In the genomic region with DNA sequence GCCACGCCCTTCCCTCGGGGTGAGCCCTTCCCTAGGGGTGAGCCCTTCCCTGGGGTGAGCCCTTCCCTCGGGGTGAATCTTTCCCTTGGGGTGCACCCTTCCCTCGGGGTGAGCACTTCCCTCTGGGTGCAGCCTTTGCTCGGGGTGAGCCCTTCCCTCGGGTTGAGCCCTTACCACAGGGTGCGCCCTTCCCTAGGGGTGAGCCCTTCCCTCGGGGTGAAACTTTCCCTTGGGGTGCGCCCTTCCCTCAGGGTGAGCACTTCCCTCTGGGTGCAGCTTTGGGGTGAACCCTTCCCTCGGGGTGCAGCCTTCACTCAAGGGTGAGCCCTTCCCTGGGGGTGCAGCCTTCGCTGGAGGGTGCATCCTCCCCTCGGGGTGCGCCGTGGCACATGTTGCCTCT, we compare ENCODE assay signal across 22 cellular contexts. TPM values are rescaled to one million over a fixed set of nuclear protein-coding genes. Genes with fewer than 3 reads are reported as not detected.
DNase-seq lines count a peak whose midpoint lies in the region; ATAC-seq, FAIRE-seq and TF ChIP-seq lines count a peak whose summit lies in the region.
"Had no signal": no experiment of that assay in that cellular context is flagged by ENCODE, and none has a peak within 500 bp of the region (broad histone marks: within the 10 kb centered on the region; RNA-seq: fewer than 3 reads in every experiment).

No MANE protein-coding gene starts in this region.

- H2AK5ac ChIP-seq in neuronal stem cell (ENCODE audit: low read depth, low read length) = peak overlapping the region; percentile 27

- TF ChIP-seq RAD21 in GM12878 (IDR thresholded peaks at IDR 0.05; ENCODE audit: insufficient read depth, low read depth, low read length) = no peak

- H3K36me3 ChIP-seq in Karpas-422 (ENCODE audit: insufficient read depth, low read length) (no peaks in the 10 kb centered on the region), GM12878 (ENCODE audit: control insufficient read depth in 2 of 2, insufficient read depth in 2 of 2, low read length in 1 of 2) (no peaks in the 10 kb centered on the region), neuronal stem cell (replicated peaks in 1 of 2; ENCODE audit: control insufficient read depth in 2 of 2, insufficient read depth in 2 of 2, low read length in 2 of 2) (peaks cover 0 to 1% of the 10 kb centered on the region in 2 donors), HAP-1 (replicated peaks) (no peaks in the 10 kb centered on the region)
- H3K36me3 ChIP-seq in CD8-positive, alpha-beta memory T cell (ENCODE audit: insufficient read depth, low read length) = no peaks in the 10 kb centered on the region
- H3K36me3 ChIP-seq: BE2C had no signal

- H3K23ac ChIP-seq in neuronal stem cell (ENCODE audit: low read depth, low read length, poor library complexity) = no peak overlapping the region

- H3K27ac Mint-ChIP-seq in activated CD8-positive, alpha-beta T cell treated with anti-CD3 and anti-CD28 coated beads for 36 hours = no peak overlapping the region
- H3K27ac Mint-ChIP-seq in activated CD4-positive, alpha-beta T cell treated with anti-CD3 and anti-CD28 coated beads for 36 hours = no peak overlapping the region
- H3K27ac Mint-ChIP-seq in CD8-positive, alpha-beta memory T cell = no peak overlapping the region
- H3K27ac Mint-ChIP-seq: CD4-positive, CD25-positive, alpha-beta regulatory T cell; HFFc6 had no signal

- peak overlapping the region; percentile 28 for H2BK15ac ChIP-seq in neuronal stem cell (ENCODE audit: low read length)

- WGBS in GM12878 (ENCODE audit: insufficient coverage, insufficient replicate concordance, low lambda C conversion rate, missing lambda C conversion rate) = 28% methylated on average over 11 of the region's 14 CpGs
- WGBS in neuronal stem cell (ENCODE audit: extremely low coverage in 2 of 2, insufficient read length in 2 of 2, insufficient replicate concordance in 1 of 2), 2 donors = no CpG with 5 or more reads among the region's 14 CpGs

- POLR2A ChIA-PET in GM12878 (lab: Charles Lee) = no interaction called here
- POLR2A ChIA-PET in activated CD8-positive, alpha-beta T cell treated with anti-CD3 and anti-CD28 coated beads for 36 hours (lab: Charles Lee) = no interaction called here
- POLR2A ChIA-PET in activated CD4-positive, alpha-beta T cell treated with anti-CD3 and anti-CD28 coated beads for 36 hours (lab: Charles Lee) = no interaction called here
- POLR2A ChIA-PET in CD8-positive, alpha-beta memory T cell (lab: Charles Lee) = no interaction called here

- TF ChIP-seq CTCF in GM12878 (IDR thresholded peaks at IDR 0.05 in 2 of 3, conservative IDR thresholded peaks at IDR 0.05 in 1 of 3; ENCODE audit: control insufficient read depth in 2 of 3, extremely low read depth in 1 of 3, insufficient read depth in 1 of 3, low read depth in 3 of 3, low read length in 3 of 3) = no peak
- TF ChIP-seq CTCF in activated CD8-positive, alpha-beta T cell treated with anti-CD3 and anti-CD28 coated beads for 36 hours (IDR thresholded peaks at IDR 0.05) = no peak

- intact Hi-C loops in GM12878 (cut with micrococcal nuclease; ENCODE audit: unreplicated experiment) = no loop called here
- intact Hi-C loops in activated CD8-positive, alpha-beta T cell treated with anti-CD3 and anti-CD28 coated beads for 36 hours (cut with micrococcal nuclease) = no loop called here
- intact Hi-C loops in activated CD4-positive, alpha-beta T cell treated with anti-CD3 and anti-CD28 coated beads for 36 hours (cut with DNase I, micrococcal nuclease) = no loop called here

- no peak overlapping the region for H2BK5ac ChIP-seq in neuronal stem cell (ENCODE audit: low read length)

- DNase-seq in Karpas-422 = peak; percentile 66
- no peak for DNase-seq in GM12878 (ENCODE audit: low read depth, low spot score)
- no peak for DNase-seq in neuronal stem cell (ENCODE audit: low spot score)
- no peak for DNase-seq in stimulated activated naive CD8-positive, alpha-beta T cell treated with anti-CD3 and anti-CD28 coated beads, Interleukin-15, Interleukin-2, amounts not matched to agents 100 U/mL and 50 U/mL, for 24 hours
- no peak for DNase-seq in activated CD8-positive, alpha-beta T cell treated with anti-CD3 and anti-CD28 coated beads for 36 hours
- no peak for DNase-seq in activated CD4-positive, alpha-beta T cell treated with anti-CD3 and anti-CD28 coated beads for 36 hours
- DNase-seq in HAP-1 (ENCODE audit: low spot score in 2 of 2) = no peak
- DNase-seq in CD8-positive, alpha-beta memory T cell = no peak
- DNase-seq: ACHN; BE2C; C1 segment of cervical spinal cord; CD4-positive, CD25-positive, alpha-beta regulatory T cell; DMS153; DMS79; GM23248; HFFc6 had no signal

- H2BK120ac ChIP-seq in neuronal stem cell (ENCODE audit: low read depth, low read length) = no peak overlapping the region

- CTCF ChIA-PET in GM12878 (lab: Yijun Ruan, JAX) = no interaction called here
- CTCF ChIA-PET in activated CD8-positive, alpha-beta T cell treated with anti-CD3 and anti-CD28 coated beads for 36 hours (lab: Charles Lee) = interaction anchor here (1.5 kb wide), 1 partner anchor 12 kb away, joined by 3 read pairs; no protein-coding TSS in a partner anchor
- CTCF ChIA-PET in activated CD4-positive, alpha-beta T cell treated with anti-CD3 and anti-CD28 coated beads for 36 hours (lab: Charles Lee) = interaction anchor here (1.7 kb wide), 1 partner anchor 48 kb away, joined by 3 read pairs; no protein-coding TSS in a partner anchor
- CTCF ChIA-PET in CD8-positive, alpha-beta memory T cell (lab: Charles Lee) = interaction anchor here (2.7 kb wide), 1 partner anchor 82 kb away, joined by 11 read pairs; no protein-coding TSS in a partner anchor

- BruUV-seq in GM12878 (replicated peaks; lab: Mats Ljungman, UMichigan) = no TSS peak

- no peak overlapping the region for H3K9ac ChIP-seq in Karpas-422 (ENCODE audit: low read length)
- H3K9ac ChIP-seq in GM12878 (ENCODE audit: control insufficient read depth, insufficient read depth, low read length) = no peak overlapping the region
- no peak overlapping the region for H3K9ac ChIP-seq in neuronal stem cell (ENCODE audit: low read depth, low read length, poor library complexity)
- H3K9ac ChIP-seq: GM23248 had no signal

- no peaks in the 10 kb centered on the region for H3K27me3 ChIP-seq in Karpas-422 (ENCODE audit: low read length)
- no peaks in the 10 kb centered on the region; a peak in 1 of 4 replicates for H3K27me3 ChIP-seq in GM12878 (replicated peaks in 1 of 2; ENCODE audit: control insufficient read depth in 2 of 2, insufficient read depth in 2 of 2, low read length in 1 of 2)
- H3K27me3 ChIP-seq in neuronal stem cell (ENCODE audit: control insufficient read depth in 3 of 3, insufficient read depth in 3 of 3, low read depth in 1 of 3, low read length in 3 of 3) = peaks cover 0 to 24% (median 0%) of the 10 kb centered on the region in 3 experiments
- no peaks in the 10 kb centered on the region for H3K27me3 ChIP-seq in HAP-1 (ENCODE audit: low read depth)
- no peaks in the 10 kb centered on the region for H3K27me3 ChIP-seq in CD8-positive, alpha-beta memory T cell (ENCODE audit: insufficient read depth, low read length, poor library complexity, severe bottlenecking)
- H3K27me3 ChIP-seq: BE2C had no signal

- RAD21 ChIA-PET in GM12878 (lab: Charles Lee; ENCODE audit: unreplicated experiment) = no interaction called here

- no peak for TF ChIP-seq POLR2A in GM12878 (IDR thresholded peaks at IDR 0.05; ENCODE audit: low read depth, low read length)

- H3K27ac ChIP-seq in Karpas-422 (ENCODE audit: low read length) (no peak overlapping the region), GM12878 (ENCODE audit: control insufficient read depth, insufficient read depth) (no peak overlapping the region), neuronal stem cell (replicated peaks; ENCODE audit: low read length) (no peak overlapping the region)
- H3K27ac ChIP-seq in CD8-positive, alpha-beta memory T cell (ENCODE audit: low read depth, low read length) = no peak overlapping the region
- H3K27ac ChIP-seq: GM23248, HL-60 had no signal

- no peaks in the 10 kb centered on the region for H3K9me2 ChIP-seq in Karpas-422 (replicated peaks; ENCODE audit: insufficient read depth, low read length)

- peaks cover 9% of the 10 kb centered on the region for H3K4me1 ChIP-seq in Karpas-422 (ENCODE audit: low read length)
- no peaks in the 10 kb centered on the region for H3K4me1 ChIP-seq in GM12878 (ENCODE audit: control insufficient read depth, insufficient read depth, low read length)
- no peaks in the 10 kb centered on the region for H3K4me1 ChIP-seq in neuronal stem cell (ENCODE audit: control insufficient read depth in 2 of 2, insufficient read depth in 1 of 2, low read depth in 1 of 2, low read length in 2 of 2)
- no peaks in the 10 kb centered on the region for H3K4me1 ChIP-seq in HAP-1
- H3K4me1 ChIP-seq in CD8-positive, alpha-beta memory T cell (ENCODE audit: insufficient read depth, low read length) = no peaks in the 10 kb centered on the region
- H3K4me1 ChIP-seq: BE2C, Caco-2 had no signal

- peak overlapping the region; percentile 50 for H3K18ac ChIP-seq in neuronal stem cell (ENCODE audit: low read length)

- no peak overlapping the region for H3K4me2 ChIP-seq in Karpas-422 (ENCODE audit: low read depth, low read length, poor library complexity, severe bottlenecking)
- no peak overlapping the region for H3K4me2 ChIP-seq in GM12878 (ENCODE audit: control insufficient read depth, insufficient read depth)
- H3K4me2 ChIP-seq in neuronal stem cell (ENCODE audit: insufficient read depth, low read length, poor library complexity, severe bottlenecking) = no peak overlapping the region

- H3K9me3 Mint-ChIP-seq in activated CD8-positive, alpha-beta T cell treated with anti-CD3 and anti-CD28 coated beads for 36 hours = no peaks in the 10 kb centered on the region
- no peaks in the 10 kb centered on the region for H3K9me3 Mint-ChIP-seq in activated CD4-positive, alpha-beta T cell treated with anti-CD3 and anti-CD28 coated beads for 36 hours (ENCODE audit: low read depth)
- H3K9me3 Mint-ChIP-seq in CD8-positive, alpha-beta memory T cell = no peaks in the 10 kb centered on the region
- H3K9me3 Mint-ChIP-seq: CD4-positive, CD25-positive, alpha-beta regulatory T cell had no signal

- H3K36me3 Mint-ChIP-seq in activated CD8-positive, alpha-beta T cell treated with anti-CD3 and anti-CD28 coated beads for 36 hours (ENCODE audit: low read depth) = no peaks in the 10 kb centered on the region
- H3K36me3 Mint-ChIP-seq in activated CD4-positive, alpha-beta T cell treated with anti-CD3 and anti-CD28 coated beads for 36 hours (ENCODE audit: low read depth) = no peaks in the 10 kb centered on the region
- H3K36me3 Mint-ChIP-seq in CD8-positive, alpha-beta memory T cell = no peaks in the 10 kb centered on the region
- H3K36me3 Mint-ChIP-seq: CD4-positive, CD25-positive, alpha-beta regulatory T cell had no signal

- H3K4ac ChIP-seq in neuronal stem cell (ENCODE audit: low read length) = no peak overlapping the region

- H3K79me2 ChIP-seq in Karpas-422 (ENCODE audit: low read length) = no peaks in the 10 kb centered on the region
- H3K79me2 ChIP-seq in GM12878 (ENCODE audit: control insufficient read depth, insufficient read depth, low read length) = no peaks in the 10 kb centered on the region

- no peak overlapping the region for H2BK12ac ChIP-seq in neuronal stem cell (ENCODE audit: low read length)

- no peak for FAIRE-seq in GM12878 (lab: Jason Lieb, UNC)
- FAIRE-seq: A204.1, D721Med, H54 had no signal

- SMC1A ChIA-PET in GM12878 (lab: Charles Lee; ENCODE audit: uncharacterized antibody, unreplicated experiment) = no interaction called here

- no peak overlapping the region for H3K4me3 Mint-ChIP-seq in activated CD8-positive, alpha-beta T cell treated with anti-CD3 and anti-CD28 coated beads for 36 hours
- no peak overlapping the region for H3K4me3 Mint-ChIP-seq in activated CD4-positive, alpha-beta T cell treated with anti-CD3 and anti-CD28 coated beads for 36 hours
- H3K4me3 Mint-ChIP-seq in CD8-positive, alpha-beta memory T cell = no peak overlapping the region
- H3K4me3 Mint-ChIP-seq: CD4-positive, CD25-positive, alpha-beta regulatory T cell; HFFc6 had no signal

- no peak for TF ChIP-seq EP300 in GM12878 (IDR thresholded peaks at IDR 0.05; ENCODE audit: borderline replicate concordance in 1 of 2, control insufficient read depth in 1 of 2, low read depth in 2 of 2, low read length in 2 of 2)

- no peak overlapping the region for H2AFZ ChIP-seq in Karpas-422 (ENCODE audit: low read length)
- H2AFZ ChIP-seq in GM12878 (ENCODE audit: control insufficient read depth, low read depth, low read length) = no peak overlapping the region
- H2AFZ ChIP-seq in neuronal stem cell (ENCODE audit: low read length) = no peak overlapping the region
- H2AFZ ChIP-seq: GM23248 had no signal

- no peak overlapping the region for H3K14ac ChIP-seq in neuronal stem cell (ENCODE audit: low read length)

- no peaks in the 10 kb centered on the region for H3K4me1 Mint-ChIP-seq in activated CD8-positive, alpha-beta T cell treated with anti-CD3 and anti-CD28 coated beads for 36 hours (ENCODE audit: low read depth)
- H3K4me1 Mint-ChIP-seq in activated CD4-positive, alpha-beta T cell treated with anti-CD3 and anti-CD28 coated beads for 36 hours = no peaks in the 10 kb centered on the region
- H3K4me1 Mint-ChIP-seq in CD8-positive, alpha-beta memory T cell = no peaks in the 10 kb centered on the region
- H3K4me1 Mint-ChIP-seq: CD4-positive, CD25-positive, alpha-beta regulatory T cell had no signal

- in situ Hi-C loops in GM12878 (cut with MboI) = no loop called here
- in situ Hi-C loops in HAP-1 (cut with MboI; ENCODE audit: low sequenced_read_pairs) = no loop called here

- no peak for ATAC-seq in GM12878
- peak; percentile 20 for ATAC-seq in stimulated activated naive CD8-positive, alpha-beta T cell treated with anti-CD3 and anti-CD28 coated beads, Interleukin-15, Interleukin-2, amounts not matched to agents 100 U/mL and 50 U/mL, for 24 hours
- no peak for ATAC-seq in activated CD8-positive, alpha-beta T cell treated with anti-CD3 and anti-CD28 coated beads for 36 hours
- ATAC-seq in activated CD4-positive, alpha-beta T cell treated with anti-CD3 and anti-CD28 coated beads for 36 hours = no peak
- ATAC-seq: HCT116 had no signal

- H3K79me1 ChIP-seq in neuronal stem cell (ENCODE audit: low read depth, low read length) = no peaks in the 10 kb centered on the region

- H4K8ac ChIP-seq in neuronal stem cell (ENCODE audit: low read depth, low read length) = no peak overlapping the region

- H4K91ac ChIP-seq in neuronal stem cell (ENCODE audit: low read depth, low read length, poor library complexity) = no peak overlapping the region

- H3K9me3 ChIP-seq in Karpas-422 (ENCODE audit: low read length) (no peaks in the 10 kb centered on the region), GM12878 (replicated peaks; ENCODE audit: control insufficient read depth, insufficient read depth, low read length) (no peaks in the 10 kb centered on the region), neuronal stem cell (replicated peaks in 1 of 2; ENCODE audit: control insufficient read depth in 2 of 2, insufficient read depth in 1 of 2, low read depth in 1 of 2, low read length in 2 of 2) (peaks cover 0 to 4% of the 10 kb centered on the region in 2 donors), HAP-1 (no peaks in the 10 kb centered on the region)
- H3K9me3 ChIP-seq in CD8-positive, alpha-beta memory T cell (ENCODE audit: low read length) = no peaks in the 10 kb centered on the region
- H3K9me3 ChIP-seq: BE2C, Caco-2 had no signal

- H3K27me3 Mint-ChIP-seq in activated CD8-positive, alpha-beta T cell treated with anti-CD3 and anti-CD28 coated beads for 36 hours = no peaks in the 10 kb centered on the region
- H3K27me3 Mint-ChIP-seq in activated CD4-positive, alpha-beta T cell treated with anti-CD3 and anti-CD28 coated beads for 36 hours = peaks cover 2% of the 10 kb centered on the region
- H3K27me3 Mint-ChIP-seq in CD8-positive, alpha-beta memory T cell = peaks cover 7 to 12% of the 10 kb centered on the region in 2 donors

- H3K4me3 ChIP-seq in Karpas-422 (ENCODE audit: low read length) = no peak overlapping the region
- no peak overlapping the region for H3K4me3 ChIP-seq in GM12878
- no peak overlapping the region for H3K4me3 ChIP-seq in neuronal stem cell (ENCODE audit: low read length in 2 of 2)
- no peak overlapping the region for H3K4me3 ChIP-seq in HAP-1
- no peak overlapping the region for H3K4me3 ChIP-seq in CD8-positive, alpha-beta memory T cell (ENCODE audit: low read length)
- H3K4me3 ChIP-seq: GM23248 had no signal

- H4K20me1 ChIP-seq in Karpas-422 (ENCODE audit: insufficient read depth, low read depth, low read length) = no peaks in the 10 kb centered on the region
- H4K20me1 ChIP-seq in GM12878 (ENCODE audit: control insufficient read depth, insufficient read depth) = no peaks in the 10 kb centered on the region

RNA-seq across cellular contexts. Expression of a gene that starts 34.6 kb away (rescaled TPM):
- total RNA-seq in Karpas-422 (2014; rRNA removed; shearing (Covaris generic); ENCODE audit: low replicate concordance) = 201 and 249 TPM in 2 replicates
- 159 and 167 TPM in 2 replicates for total RNA-seq in GM12878 (2013; cell fraction: nucleolus; rRNA removed)
- total RNA-seq in GM12878 (2014; rRNA removed) = 156 and 187 TPM in 2 replicates
- total RNA-seq in GM12878 (2014; rRNA removed; fragmentation: Illumina TruSeq; extraction: Trizol) = 97.0 and 103 TPM in 2 replicates
- total RNA-seq in GM12878 (2021) = 119 and 131 TPM in 2 replicates
- polyA plus RNA-seq in GM12878 (2011; ENCODE audit: low read depth) = 66.1 TPM
- polyA plus RNA-seq in GM12878 (2011; rRNA removed) = 168 and 196 TPM in 2 replicates
- polyA plus RNA-seq in GM12878 (2011; cell fraction: cytosol; rRNA removed) = 155 and 156 TPM in 2 replicates
- 92.5 and 100 TPM in 2 replicates for polyA plus RNA-seq in GM12878 (2011; cell fraction: nucleus; rRNA removed)
- 82.7 and 115 TPM in 2 replicates for polyA plus RNA-seq in GM12878 (2012)
- 85.2 and 108 TPM in 2 replicates for polyA plus RNA-seq in GM12878 (2014; fragmentation: Illumina TruSeq; extraction: Trizol)
- polyA plus RNA-seq in GM12878 (2014; fragmentation: Nextera tagmentation; extraction: Ambion mirVana) = 10 to 100 TPM; 29.6 to 43.4 TPM
- polyA plus RNA-seq in GM12878 (2014; rRNA removed) = 128 and 136 TPM in 2 replicates
- 10 to 100 TPM; 65.6 to 66.1 TPM for polyA plus RNA-seq in GM12878 (2016; fragmentation: Nextera tagmentation; extraction: Ambion mirVana)
- 146 and 169 TPM in 2 replicates for polyA minus RNA-seq in GM12878 (2011; rRNA and poly(A)+ RNA removed)
- 78.2 and 84.5 TPM in 2 replicates for polyA minus RNA-seq in GM12878 (2011; cell fraction: cytosol; rRNA and poly(A)+ RNA removed)
- polyA minus RNA-seq in GM12878 (2011; cell fraction: nucleus; rRNA and poly(A)+ RNA removed) = 115 and 158 TPM in 2 replicates
- 183 TPM for polyA plus RNA-seq in neuronal stem cell (2013, experiment 1 of 2)
- polyA plus RNA-seq in neuronal stem cell (2013, experiment 2 of 2) = 199 TPM
- total RNA-seq in activated CD8-positive, alpha-beta T cell treated with anti-CD3 and anti-CD28 coated beads for 36 hours = 10 to 100 TPM; 92.2 to 98.0 TPM
- total RNA-seq in activated CD4-positive, alpha-beta T cell treated with anti-CD3 and anti-CD28 coated beads for 36 hours = 100 to 1,000 TPM; 100 to 110 TPM
- 10 to 100 TPM; 25.0 to 27.3 TPM for total RNA-seq in CD8-positive, alpha-beta memory T cell
- polyA plus RNA-seq in CD8-positive, alpha-beta memory T cell = 29.5 TPM
